In the genomic region with DNA sequence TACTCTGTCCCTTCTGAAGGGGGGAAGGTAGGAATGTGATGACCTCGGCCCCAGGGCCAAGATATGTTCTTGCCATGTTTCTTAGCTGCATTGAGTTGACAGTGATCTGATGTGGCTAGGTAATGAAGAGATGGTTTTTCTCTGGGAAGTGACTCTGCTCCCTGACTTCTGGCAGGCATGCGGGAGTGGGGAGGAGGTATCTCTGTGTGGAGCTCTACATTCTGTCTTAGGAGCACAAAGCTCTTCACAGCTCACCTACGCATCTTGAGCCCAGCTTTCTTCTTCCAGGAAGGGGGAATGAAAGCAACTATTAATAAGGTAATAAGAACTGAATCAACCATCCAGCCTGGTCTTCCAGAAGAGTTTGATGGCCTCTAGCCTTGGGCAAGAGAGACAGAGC, we compare ENCODE assay signal across 17 cellular contexts.
DNase-seq lines count a peak whose midpoint lies in the region; ATAC-seq lines count a peak whose summit lies in the region.
"Had no signal": no experiment of that assay in that cellular context is flagged by ENCODE, and none has a peak within 500 bp of the region (broad histone marks: within the 10 kb centered on the region; RNA-seq: fewer than 3 reads in every experiment).

No MANE protein-coding gene starts in this region.

- H3K27ac ChIP-seq in caudate nucleus (ENCODE audit: low read depth, low read length) (peak overlapping the region; percentile 42), neuronal stem cell (replicated peaks; ENCODE audit: low read length) (no peak overlapping the region)
- H3K27ac ChIP-seq: GM23248 had no signal

- H3K36me3 ChIP-seq in neuronal stem cell (replicated peaks in 1 of 2; ENCODE audit: control insufficient read depth in 2 of 2, insufficient read depth in 2 of 2, low read length in 2 of 2): no peaks in the 10 kb centered on the region

- H3K9me3 ChIP-seq in neuronal stem cell (replicated peaks in 1 of 2; ENCODE audit: control insufficient read depth in 2 of 2, insufficient read depth in 1 of 2, low read depth in 1 of 2, low read length in 2 of 2): peaks cover 0 to 2% of the 10 kb centered on the region in 2 donors

- no peak overlapping the region for H3K14ac ChIP-seq in neuronal stem cell (ENCODE audit: low read length)

- no peaks in the 10 kb centered on the region for H3K79me1 ChIP-seq in neuronal stem cell (ENCODE audit: low read depth, low read length)

- peak overlapping the region; percentile 34 for H3K18ac ChIP-seq in neuronal stem cell (ENCODE audit: low read length)

- no peak for ATAC-seq in GM21360 (IDR thresholded peaks at IDR 0.05; ENCODE audit: unreplicated experiment)
- ATAC-seq in HG02678 (IDR thresholded peaks at IDR 0.05; ENCODE audit: unreplicated experiment): no peak
- ATAC-seq: GM12878, HCT116 had no signal

- no peak overlapping the region for H2BK120ac ChIP-seq in neuronal stem cell (ENCODE audit: low read depth, low read length)

- no peak overlapping the region for H4K91ac ChIP-seq in neuronal stem cell (ENCODE audit: low read depth, low read length, poor library complexity)

- H2BK12ac ChIP-seq in neuronal stem cell (ENCODE audit: low read length): no peak overlapping the region

- DNase-seq in caudate nucleus (lab: John Stamatoyannopoulos, UW) (peak in 23 of 61 donors; percentile 13 to 86 (median 34)), head of caudate nucleus (peak in 32 of 42 donors; percentile 20 to 85 (median 56)), neuronal stem cell (ENCODE audit: low spot score) (no peak), DMS79 (lab: John Stamatoyannopoulos, UW) (no peak), GM03348 (ENCODE audit: low spot score) (no peak)
- DNase-seq: 8988T; C1 segment of cervical spinal cord; Calu3; CD4-positive, alpha-beta memory T cell; COR-L47; DMS53; DND-41; GM23248 had no signal

- H3K4ac ChIP-seq in neuronal stem cell (ENCODE audit: low read length): no peak overlapping the region

- H3K4me2 ChIP-seq in neuronal stem cell (ENCODE audit: insufficient read depth, low read length, poor library complexity, severe bottlenecking): no peak overlapping the region

- no peak overlapping the region for H4K8ac ChIP-seq in neuronal stem cell (ENCODE audit: low read depth, low read length)

- no peak overlapping the region for H3K4me3 ChIP-seq in neuronal stem cell (ENCODE audit: low read length in 2 of 2)
- H3K4me3 ChIP-seq: GM12878, GM23248 had no signal

- no peak overlapping the region for H3K23ac ChIP-seq in neuronal stem cell (ENCODE audit: low read depth, low read length, poor library complexity)

- intact Hi-C loops in head of caudate nucleus (cut with DNase I): no loop called here

- no peak overlapping the region for H3K9ac ChIP-seq in neuronal stem cell (ENCODE audit: low read depth, low read length, poor library complexity)
- H3K9ac ChIP-seq: GM23248 had no signal

- peaks cover 0 to 17% (median 0%) of the 10 kb centered on the region in 3 experiments for H3K27me3 ChIP-seq in neuronal stem cell (ENCODE audit: control insufficient read depth in 3 of 3, insufficient read depth in 3 of 3, low read depth in 1 of 3, low read length in 3 of 3)

- no peak overlapping the region for H2AK5ac ChIP-seq in neuronal stem cell (ENCODE audit: low read depth, low read length)

- H2AFZ ChIP-seq in neuronal stem cell (ENCODE audit: low read length): no peak overlapping the region
- H2AFZ ChIP-seq: GM23248 had no signal

- no peak overlapping the region for H2BK5ac ChIP-seq in neuronal stem cell (ENCODE audit: low read length)

- no CpG with 5 or more reads among the region's 3 CpGs for WGBS in neuronal stem cell (ENCODE audit: extremely low coverage in 2 of 2, insufficient read length in 2 of 2, insufficient replicate concordance in 1 of 2), 2 donors

- peaks cover 6 to 29% of the 10 kb centered on the region in 2 donors for H3K4me1 ChIP-seq in neuronal stem cell (ENCODE audit: control insufficient read depth in 2 of 2, insufficient read depth in 1 of 2, low read depth in 1 of 2, low read length in 2 of 2)

- no peak overlapping the region for H2BK15ac ChIP-seq in neuronal stem cell (ENCODE audit: low read length)

Comparison
In these comparisons a context has a peak if more than half of its experiments do, and no peak if none do; other contexts are left out.
1. DNase-seq: peak in head of caudate nucleus (32 of 42); none in neuronal stem cell (single experiment), DMS79 (single experiment) and GM03348 (single experiment).